Comparison of ENCODE assay signal across 1 cellular context in genomic region chr20:13995086-13995665, GRCh38.
TF ChIP-seq lines count a peak whose summit lies in the region.

TSS of gene MACROD2 (plus strand) at chr20:13995516.

TF ChIP-seq in HEK293, 187 proteins besides CTCF, POLR2A, EP300 and RAD21 (continued from another document and continues in another):
- no peak for TF ChIP-seq ZSCAN4 (tag by site-specific recombination; IDR thresholded peaks at IDR 0.05)
- no peak for TF ChIP-seq REST (tag by site-specific recombination; IDR thresholded peaks at IDR 0.05)
- TF ChIP-seq ZBTB17 (tag by site-specific recombination; IDR thresholded peaks at IDR 0.05), result peak; percentile 50
- no peak for TF ChIP-seq ZNF530 (tag by site-specific recombination; IDR thresholded peaks at IDR 0.05; ENCODE audit: low read depth)
- TF ChIP-seq BCL11A (tag by site-specific recombination; IDR thresholded peaks at IDR 0.05; ENCODE audit: low read depth), result no peak
- TF ChIP-seq ZBTB26 (tag by site-specific recombination; optimal IDR thresholded peaks at IDR 0.05), result peak; percentile 93
- TF ChIP-seq ZNF426 (tag by site-specific recombination; IDR thresholded peaks at IDR 0.05), result no peak
- TF ChIP-seq ZNF423 (tag by site-specific recombination; IDR thresholded peaks at IDR 0.05), result no peak
- TF ChIP-seq ZFP69B (tag by site-specific recombination; IDR thresholded peaks at IDR 0.05), result no peak
- TF ChIP-seq GLI2 (tag by site-specific recombination; IDR thresholded peaks at IDR 0.05; ENCODE audit: borderline replicate concordance, low read depth), result no peak
- TF ChIP-seq KLF8 (tag by site-specific recombination; IDR thresholded peaks at IDR 0.05), result peak; percentile 15; the same call in 1 of the 2 replicates
- no peak for TF ChIP-seq ZNF148 (tag by site-specific recombination; IDR thresholded peaks at IDR 0.05; ENCODE audit: borderline replicate concordance)
- TF ChIP-seq ZNF830 (tag by site-specific recombination; IDR thresholded peaks at IDR 0.05; ENCODE audit: low read depth), result no peak
- peak; percentile 27; the same call in 1 of the 2 replicates for TF ChIP-seq GLIS2 (tag by site-specific recombination; IDR thresholded peaks at IDR 0.05)
- no peak for TF ChIP-seq ZNF248 (tag by site-specific recombination; IDR thresholded peaks at IDR 0.05)
- no peak for TF ChIP-seq ATF2 (tag by site-specific recombination; IDR thresholded peaks at IDR 0.05; ENCODE audit: low read depth)
- TF ChIP-seq WT1 (tag by site-specific recombination; IDR thresholded peaks at IDR 0.05), result no peak
- no peak for TF ChIP-seq ZBTB48 (tag by site-specific recombination; IDR thresholded peaks at IDR 0.05)
- no peak for TF ChIP-seq ZBTB20 (tag by site-specific recombination; IDR thresholded peaks at IDR 0.05)
- no peak for TF ChIP-seq ZNF701 (tag by site-specific recombination; IDR thresholded peaks at IDR 0.05)
- no peak for TF ChIP-seq ZNF133 (tag by site-specific recombination; IDR thresholded peaks at IDR 0.05)
- no peak for TF ChIP-seq AEBP2 (tag by site-specific recombination; IDR thresholded peaks at IDR 0.05; ENCODE audit: borderline replicate concordance)
- no peak for TF ChIP-seq ZNF239 (tag by site-specific recombination; IDR thresholded peaks at IDR 0.05)
- TF ChIP-seq ZNF513 (tag by site-specific recombination; IDR thresholded peaks at IDR 0.05), result no peak
- no peak for TF ChIP-seq TRIM28 (IDR thresholded peaks at IDR 0.05; ENCODE audit: borderline replicate concordance, low read length)
- no peak for TF ChIP-seq ZNF510 (tag by site-specific recombination; IDR thresholded peaks at IDR 0.05; ENCODE audit: insufficient replicate concordance)
- TF ChIP-seq ZNF488 (tag by site-specific recombination; IDR thresholded peaks at IDR 0.05), result no peak
- TF ChIP-seq KLF1 (tag by site-specific recombination; IDR thresholded peaks at IDR 0.05), result peak; percentile 54; the same call in 1 of the 2 replicates
- TF ChIP-seq SP2 (tag by site-specific recombination; IDR thresholded peaks at IDR 0.05), result peak; percentile 95
- TF ChIP-seq ZNF473 (tag by site-specific recombination; IDR thresholded peaks at IDR 0.05), result no peak
- no peak for TF ChIP-seq KLF10 (tag by site-specific recombination; IDR thresholded peaks at IDR 0.05)
- no peak for TF ChIP-seq ZNF548 (tag by site-specific recombination; IDR thresholded peaks at IDR 0.05)
- no peak for TF ChIP-seq ZNF529 (tag by site-specific recombination; IDR thresholded peaks at IDR 0.05; ENCODE audit: insufficient replicate concordance)
- TF ChIP-seq KLF9 (tag by site-specific recombination; IDR thresholded peaks at IDR 0.05; ENCODE audit: low read depth), result peak; percentile 76
- TF ChIP-seq ZNF121 (tag by site-specific recombination; IDR thresholded peaks at IDR 0.05), result no peak
- no peak for TF ChIP-seq ZNF76 (tag by site-specific recombination; IDR thresholded peaks at IDR 0.05; ENCODE audit: borderline replicate concordance, low read depth)
- no peak for TF ChIP-seq ZNF274 (IDR thresholded peaks at IDR 0.05; ENCODE audit: low read length)
- TF ChIP-seq ZNF274 (tag by site-specific recombination; IDR thresholded peaks at IDR 0.05; ENCODE audit: borderline replicate concordance), result no peak
- TF ChIP-seq ZSCAN23 (tag by site-specific recombination; IDR thresholded peaks at IDR 0.05), result no peak
- no peak for TF ChIP-seq ZNF791 (tag by site-specific recombination; IDR thresholded peaks at IDR 0.05)
- no peak for TF ChIP-seq ELK4 (IDR thresholded peaks at IDR 0.05; ENCODE audit: borderline replicate concordance, low read depth, low read length)
- no peak for TF ChIP-seq IKZF3 (tag by site-specific recombination; IDR thresholded peaks at IDR 0.05)
- TF ChIP-seq SCRT1 (tag by site-specific recombination; IDR thresholded peaks at IDR 0.05; ENCODE audit: borderline replicate concordance), result no peak
- TF ChIP-seq ZNF398 (tag by site-specific recombination; IDR thresholded peaks at IDR 0.05), result no peak
- TF ChIP-seq ZNF544 (tag by site-specific recombination; IDR thresholded peaks at IDR 0.05), result no peak
- no peak for TF ChIP-seq ZNF350 (tag by site-specific recombination; IDR thresholded peaks at IDR 0.05)
- TF ChIP-seq INSM2 (tag by site-specific recombination; IDR thresholded peaks at IDR 0.05), result no peak
- TF ChIP-seq ZNF549 (tag by site-specific recombination; IDR thresholded peaks at IDR 0.05), result no peak
